29 cellular contexts compared by ENCODE assay signal in the genomic region with DNA sequence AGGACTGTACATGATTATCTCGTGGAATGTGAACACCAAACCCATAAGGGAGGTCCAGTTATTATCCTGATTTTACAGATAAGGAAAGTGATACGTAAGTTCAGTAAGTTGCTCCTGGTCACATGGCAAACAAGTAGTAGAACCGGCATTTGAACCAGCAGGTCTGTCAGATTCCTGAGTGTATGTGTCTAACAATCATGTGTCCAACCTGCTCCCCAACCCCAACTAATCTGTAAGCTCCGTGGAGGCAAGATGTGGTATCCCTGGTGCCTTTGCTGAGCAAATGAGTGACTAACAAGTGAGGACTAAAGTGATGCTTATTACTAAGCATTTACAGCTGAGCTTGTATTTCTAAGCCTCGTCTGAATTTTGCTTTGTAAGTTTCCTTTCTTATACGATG.
"Had no signal": no experiment of that assay in that cellular context is flagged by ENCODE, and none has a peak within 500 bp of the region (broad histone marks: within the 10 kb centered on the region; RNA-seq: fewer than 3 reads in every experiment).

No MANE protein-coding gene starts in this region.

- H3K4me2 ChIP-seq: hepatocyte had no signal

- H3K4me3 Mint-ChIP-seq: mesothelial cell of epicardium; naive B cell; natural killer cell treated with Interleukin-12 subunit alpha and Interleukin-12 subunit beta and Interleukin-15 and Interleukin-18, amount 100 ng/mL, for 72 hours; neural crest cell; stimulated activated naive CD8-positive, alpha-beta T cell treated with anti-CD3 and anti-CD28 coated beads, Interleukin-15, amount 100 ng/mL, for 72 hours had no signal

- H2AFZ ChIP-seq: hepatocyte, parathyroid adenoma had no signal

- FAIRE-seq: endothelial cell of umbilical vein had no signal

- H3K27ac ChIP-seq: coronary artery, gastroesophageal sphincter, heart left ventricle, left lung, neutrophil, parathyroid adenoma, sigmoid colon, spleen, upper lobe of right lung, uterus had no signal

- DNase-seq: dermis blood vessel endothelial cell; effector memory CD4-positive, alpha-beta T cell; foreskin fibroblast; heart left ventricle; left cardiac atrium; left lung; mesenchymal stem cell; mucosa of descending colon; naive B cell; sigmoid colon; spleen; stimulated activated CD4-positive, alpha-beta T cell treated with anti-CD3 and anti-CD28 coated beads, Interleukin-2, amount 100 ng/mL, for 48 hours; stimulated activated CD8-positive, alpha-beta memory T cell treated with anti-CD3 and anti-CD28 coated beads, Interleukin-4, amount 100 ng/mL, for 48 hours; stimulated activated naive CD4-positive, alpha-beta T cell; stimulated activated naive CD8-positive, alpha-beta T cell treated with anti-CD3 and anti-CD28 coated beads, Interleukin-15, amount 100 ng/mL, for 72 hours; tibial artery; upper lobe of right lung; uterus had no signal

- H3K79me2 ChIP-seq: hepatocyte, parathyroid adenoma had no signal

- H3K4me3 ChIP-seq: coronary artery, gastroesophageal sphincter, heart left ventricle, hepatocyte, left lung, mucosa of descending colon, prostate gland, right atrium auricular region, sigmoid colon, spleen, tibial artery, upper lobe of right lung, uterus had no signal

- H3K36me3 Mint-ChIP-seq: naive B cell; natural killer cell treated with Interleukin-12 subunit alpha and Interleukin-12 subunit beta and Interleukin-15 and Interleukin-18, amount 100 ng/mL, for 72 hours had no signal

- H3K36me3 ChIP-seq: neutrophil, prostate gland, uterus had no signal

- H3K4me1 ChIP-seq: left lung, parathyroid adenoma, prostate gland, upper lobe of right lung, uterus had no signal

- H3K9me3 ChIP-seq: gastroesophageal sphincter, heart left ventricle, left lung, mucosa of descending colon, neutrophil, prostate gland, right atrium auricular region, sigmoid colon, spleen, tibial artery, upper lobe of right lung, uterus had no signal

- H3K27ac Mint-ChIP-seq: mesothelial cell of epicardium; naive B cell; natural killer cell treated with Interleukin-12 subunit alpha and Interleukin-12 subunit beta and Interleukin-15 and Interleukin-18, amount 100 ng/mL, for 72 hours; stimulated activated naive CD8-positive, alpha-beta T cell treated with anti-CD3 and anti-CD28 coated beads, Interleukin-15, amount 100 ng/mL, for 72 hours had no signal

- H3K27me3 ChIP-seq: gastroesophageal sphincter, heart left ventricle, hepatocyte, left lung, neutrophil, right atrium auricular region, sigmoid colon, spleen, tibial artery, upper lobe of right lung, uterus had no signal

- H3K4me1 Mint-ChIP-seq: stimulated activated naive CD8-positive, alpha-beta T cell treated with anti-CD3 and anti-CD28 coated beads, Interleukin-15, amount 100 ng/mL, for 72 hours had no signal

- H3K9me3 Mint-ChIP-seq: mesothelial cell of epicardium; naive B cell; natural killer cell treated with Interleukin-12 subunit alpha and Interleukin-12 subunit beta and Interleukin-15 and Interleukin-18, amount 100 ng/mL, for 72 hours; neural crest cell; stimulated activated naive CD8-positive, alpha-beta T cell treated with anti-CD3 and anti-CD28 coated beads, Interleukin-15, amount 100 ng/mL, for 72 hours had no signal

- H3K9ac ChIP-seq: parathyroid adenoma had no signal
